Comparison of ENCODE assay signal across 9 cellular contexts in the genomic region with DNA sequence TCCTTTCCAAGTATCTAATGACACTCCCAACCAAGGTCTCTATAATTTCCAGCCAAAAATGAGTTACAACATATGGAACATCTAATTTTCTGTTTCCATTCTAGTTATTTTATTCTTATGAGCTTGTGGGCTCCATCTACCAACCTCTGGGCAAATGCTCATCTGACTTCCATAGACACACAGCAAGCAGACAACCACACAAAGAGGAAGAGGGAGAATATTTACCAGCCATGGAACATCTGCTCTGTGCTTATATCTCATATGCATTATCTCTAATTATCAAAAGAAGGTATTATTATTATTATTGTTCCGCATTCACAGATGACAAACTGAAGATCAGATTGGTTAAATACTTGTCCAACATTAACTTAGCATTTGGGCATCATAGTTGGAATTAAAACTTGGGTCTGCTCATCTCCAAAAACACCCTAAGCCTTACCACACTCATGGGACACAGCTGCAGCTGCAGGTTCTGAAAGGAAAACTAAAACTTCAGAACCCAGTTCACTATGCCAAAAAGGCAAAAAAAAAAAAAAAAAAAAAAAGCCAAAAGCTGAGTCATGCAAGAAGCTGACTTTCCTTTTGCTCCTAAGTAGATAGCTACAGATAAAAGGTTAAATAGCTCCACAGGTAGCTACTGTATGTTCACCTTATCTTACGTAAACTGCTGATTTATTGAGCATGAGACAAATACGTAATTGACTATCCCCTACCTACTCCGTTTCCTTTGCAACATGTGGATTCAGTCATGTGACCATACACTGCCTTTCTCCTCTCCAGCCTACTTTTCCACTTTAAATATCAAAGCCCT. TPM values are rescaled to one million over a fixed set of nuclear protein-coding genes. Genes with fewer than 3 reads are reported as not detected.
DNase-seq lines count a peak whose midpoint lies in the region; ATAC-seq and TF ChIP-seq lines count a peak whose summit lies in the region.
"Had no signal": no experiment of that assay in that cellular context is flagged by ENCODE, and none has a peak within 500 bp of the region (broad histone marks: within the 10 kb centered on the region; RNA-seq: fewer than 3 reads in every experiment).

No MANE protein-coding gene starts in this region.

- H3K9ac ChIP-seq in BLaER1 = no peak overlapping the region

- ATAC-seq in GM19452 (IDR thresholded peaks at IDR 0.05; ENCODE audit: unreplicated experiment) (peak; percentile 32), HG03066 (IDR thresholded peaks at IDR 0.05; ENCODE audit: low read depth, unreplicated experiment) (peak; percentile 36), WTC11 (no peak)
- ATAC-seq: HCT116 had no signal

- H3K9me3 ChIP-seq in BLaER1 = no peaks in the 10 kb centered on the region

- POLR2A ChIA-PET in WTC11 (lab: Charles Lee) = interaction anchor here (0.6 kb wide), 1 partner anchor 354 kb away, joined by 3 read pairs; no protein-coding TSS in a partner anchor

- H3K4me2 ChIP-seq in BLaER1 = peak overlapping the region; percentile 91

- no peak overlapping the region for H3K27ac Mint-ChIP-seq in WTC11

- H3K36me3 ChIP-seq in BLaER1 = no peaks in the 10 kb centered on the region

- H4K20me1 ChIP-seq in BLaER1 = no peaks in the 10 kb centered on the region

- no peak overlapping the region for H3K4me3 Mint-ChIP-seq in WTC11

- no peaks in the 10 kb centered on the region for H3K27me3 ChIP-seq in BLaER1

- no peak overlapping the region for H3K4me3 ChIP-seq in BLaER1

- H3K36me3 Mint-ChIP-seq in WTC11 = no peaks in the 10 kb centered on the region

- H3K4me1 Mint-ChIP-seq in WTC11 = peaks cover 31% of the 10 kb centered on the region

- DNase-seq in WTC11 (ENCODE audit: low spot score) (no peak), SIG-M5 (lab: John Stamatoyannopoulos, UW) (no peak), germinal center (ENCODE audit: low spot score) (no peak), DMS79 treated with DMSO at 0.1 percent for 48 hours (lab: John Stamatoyannopoulos, UW) (no peak)
- DNase-seq in NK-92 treated with Interleukin-12 subunit alpha and Interleukin-12 subunit beta, amount 100 ng/mL, for 24 hours (lab: John Stamatoyannopoulos, UW) = no peak

- H3K9me3 Mint-ChIP-seq in WTC11 = no peaks in the 10 kb centered on the region

- peaks cover 14% of the 10 kb centered on the region for H3K27me3 Mint-ChIP-seq in WTC11 (ENCODE audit: low read depth)

- CTCF ChIA-PET in WTC11 (lab: Charles Lee) = interaction anchor here (1.2 to 1.3 kb wide), 2 partner anchors 18 to 135 kb away, joined by 3 read pairs; no protein-coding TSS in a partner anchor

- peak overlapping the region; percentile 92 for H3K27ac ChIP-seq in BLaER1

- no peak for TF ChIP-seq CTCF in WTC11 (IDR thresholded peaks at IDR 0.05)

- peaks cover 88% of the 10 kb centered on the region for H3K4me1 ChIP-seq in BLaER1

TF ChIP-seq in WTC11, 78 proteins besides CTCF, POLR2A, EP300 and RAD21:
- TF ChIP-seq USF1 (CRISPR knock-in tag; IDR thresholded peaks at IDR 0.05) = 0 out of 2 replicates have a peak, but pooled peaks have one; percentile 53
- TF ChIP-seq, protein P1, sequence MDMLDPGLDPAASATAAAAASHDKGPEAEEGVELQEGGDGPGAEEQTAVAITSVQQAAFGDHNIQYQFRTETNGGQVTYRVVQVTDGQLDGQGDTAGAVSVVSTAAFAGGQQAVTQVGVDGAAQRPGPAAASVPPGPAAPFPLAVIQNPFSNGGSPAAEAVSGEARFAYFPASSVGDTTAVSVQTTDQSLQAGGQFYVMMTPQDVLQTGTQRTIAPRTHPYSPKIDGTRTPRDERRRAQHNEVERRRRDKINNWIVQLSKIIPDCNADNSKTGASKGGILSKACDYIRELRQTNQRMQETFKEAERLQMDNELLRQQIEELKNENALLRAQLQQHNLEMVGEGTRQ (CRISPR knock-in tag; IDR thresholded peaks at IDR 0.05) = peak; percentile 73
- TF ChIP-seq, protein P2, sequence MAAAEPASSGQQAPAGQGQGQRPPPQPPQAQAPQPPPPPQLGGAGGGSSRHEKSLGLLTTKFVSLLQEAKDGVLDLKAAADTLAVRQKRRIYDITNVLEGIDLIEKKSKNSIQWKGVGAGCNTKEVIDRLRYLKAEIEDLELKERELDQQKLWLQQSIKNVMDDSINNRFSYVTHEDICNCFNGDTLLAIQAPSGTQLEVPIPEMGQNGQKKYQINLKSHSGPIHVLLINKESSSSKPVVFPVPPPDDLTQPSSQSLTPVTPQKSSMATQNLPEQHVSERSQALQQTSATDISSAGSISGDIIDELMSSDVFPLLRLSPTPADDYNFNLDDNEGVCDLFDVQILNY (CRISPR knock-in tag; IDR thresholded peaks at IDR 0.05) = no peak

RNA-seq across cellular contexts. Expression of gene TCL1B, which starts 23.6 kb away (rescaled TPM):
- total RNA-seq in WTC11 (2021) = 5.7 to 7.2 TPM (median 7.0 TPM) in 3 replicates

RNA-seq across cellular contexts. Expression of gene TCL1A, which starts 51.3 kb away (rescaled TPM):
- total RNA-seq in WTC11 (2021) = 1.1 to 2.9 TPM (median 2.8 TPM) in 3 replicates
